ENCODE assay signal across 22 cellular contexts in genomic region chr1:239242404-239242803, GRCh38.
DNase-seq lines count a peak whose midpoint lies in the region; ATAC-seq, FAIRE-seq and TF ChIP-seq lines count a peak whose summit lies in the region.
"Had no signal": no experiment of that assay in that cellular context is flagged by ENCODE, and none has a peak within 500 bp of the region (broad histone marks: within the 10 kb centered on the region; RNA-seq: fewer than 3 reads in every experiment).

No MANE protein-coding gene starts in this region.

- H3K79me2 ChIP-seq in HepG2 (ENCODE audit: insufficient read depth, low read length): no peaks in the 10 kb centered on the region
- no peaks in the 10 kb centered on the region for H3K79me2 ChIP-seq in KMS-11 (ENCODE audit: insufficient read depth, low read depth)

- no peaks in the 10 kb centered on the region for H3K27me3 ChIP-seq in HepG2 (ENCODE audit: control insufficient read depth in 1 of 2, insufficient read depth in 2 of 2, low read length in 2 of 2)
- H3K27me3 ChIP-seq in right lobe of liver: no peaks in the 10 kb centered on the region
- no peaks in the 10 kb centered on the region for H3K27me3 ChIP-seq in HUES48 (ENCODE audit: control insufficient read depth, insufficient read depth, low read length)
- H3K27me3 ChIP-seq in KMS-11 (ENCODE audit: insufficient read depth, low read depth): no peaks in the 10 kb centered on the region
- no peaks in the 10 kb centered on the region for H3K27me3 ChIP-seq in iPS-20b (ENCODE audit: insufficient read depth, low read length)
- H3K27me3 ChIP-seq: BLaER1 had no signal

- H3K9me3 ChIP-seq in HepG2 (ENCODE audit: low read length) (peaks cover 83% of the 10 kb centered on the region), right lobe of liver (no peaks in the 10 kb centered on the region), HUES48 (ENCODE audit: control insufficient read depth, insufficient read depth, low read length) (no peaks in the 10 kb centered on the region), iPS-20b (ENCODE audit: insufficient read depth, low read depth, low read length) (no peaks in the 10 kb centered on the region)
- H3K9me3 ChIP-seq: BLaER1, HAP-1 had no signal

- CTCF ChIA-PET in HepG2 (lab: Yijun Ruan, JAX; ENCODE audit: low intra/inter-chr PET ratio, low total read pairs): no interaction called here

- no peak for FAIRE-seq in HepG2 (lab: Jason Lieb, UNC)
- FAIRE-seq: A204.1, GM12891, GM18507, GM19239 had no signal

- TF ChIP-seq CTCF in HepG2 (CRISPR knock-in tag; IDR thresholded peaks at IDR 0.05): no peak
- no peak for TF ChIP-seq CTCF in right lobe of liver (IDR thresholded peaks at IDR 0.05)
- no peak for TF ChIP-seq CTCF in KMS-11 (conservative IDR thresholded peaks at IDR 0.05; ENCODE audit: low read depth, low read length)

- H3K4me3 ChIP-seq in HepG2 (replicated peaks in 1 of 3; ENCODE audit: insufficient read depth in 1 of 3, low read depth in 2 of 3, low read length in 3 of 3) (no peak overlapping the region), right lobe of liver (no peak overlapping the region), HUES48 (ENCODE audit: low read depth, low read length) (no peak overlapping the region), KMS-11 (IDR thresholded peaks at IDR 0.05; ENCODE audit: insufficient read depth, low read depth, low read length) (no peak overlapping the region), iPS-20b (ENCODE audit: low read length) (0 out of 2 replicates have a peak overlapping the region, but pooled peaks have one; percentile 25)
- H3K4me3 ChIP-seq: BLaER1, GM23248, HAP-1 had no signal

- BruUV-seq in HepG2 (replicated peaks; lab: Mats Ljungman, UMichigan): no TSS peak

- no peak for TF ChIP-seq EP300 in HepG2 (IDR thresholded peaks at IDR 0.05; ENCODE audit: low read depth in 2 of 2, low read length in 2 of 2)
- TF ChIP-seq EP300 in HepG2 (CRISPR knock-in tag; IDR thresholded peaks at IDR 0.05; ENCODE audit: borderline replicate concordance): no peak

- H2AFZ ChIP-seq in HepG2 (ENCODE audit: low read length) (no peak overlapping the region), KMS-11 (ENCODE audit: low read depth) (peak overlapping the region; percentile 19; the same call in 1 of the 2 replicates)
- H2AFZ ChIP-seq: GM23248 had no signal

- H3K27ac ChIP-seq in HepG2 (ENCODE audit: extremely low read length, insufficient read depth, low read length) (no peak overlapping the region), right lobe of liver (no peak overlapping the region), HUES48 (ENCODE audit: low read depth, low read length) (peak overlapping the region; percentile 59), KMS-11 (peak overlapping the region; percentile 41), iPS-20b (ENCODE audit: low read length) (no peak overlapping the region)
- H3K27ac ChIP-seq: 22Rv1, BLaER1, C4-2B, GM23248 had no signal

- no peaks in the 10 kb centered on the region for H3K36me3 ChIP-seq in HepG2 (replicated peaks in 1 of 2; ENCODE audit: control insufficient read depth in 1 of 2, insufficient read depth in 2 of 2, low read length in 2 of 2)
- H3K36me3 ChIP-seq in right lobe of liver: no peaks in the 10 kb centered on the region
- H3K36me3 ChIP-seq in HUES48 (ENCODE audit: control insufficient read depth, insufficient read depth, low read length): no peaks in the 10 kb centered on the region
- no peaks in the 10 kb centered on the region for H3K36me3 ChIP-seq in KMS-11 (ENCODE audit: insufficient read depth)
- no peaks in the 10 kb centered on the region for H3K36me3 ChIP-seq in iPS-20b (ENCODE audit: insufficient read depth, low read depth, low read length)
- H3K36me3 ChIP-seq: BLaER1, HAP-1 had no signal

- H3K4me1 ChIP-seq in HepG2 (ENCODE audit: insufficient read depth, low read length) (no peaks in the 10 kb centered on the region), right lobe of liver (no peaks in the 10 kb centered on the region), HUES48 (ENCODE audit: control insufficient read depth, insufficient read depth, low read length) (peaks cover 19% of the 10 kb centered on the region), KMS-11 (ENCODE audit: low read depth, poor library complexity, severe bottlenecking) (peaks cover 53% of the 10 kb centered on the region), iPS-20b (ENCODE audit: insufficient read depth, low read length) (peaks cover 12% of the 10 kb centered on the region; the same call in 1 of the 2 replicates)
- H3K4me1 ChIP-seq: BLaER1, HAP-1 had no signal

- POLR2A ChIA-PET in HepG2 (lab: Yijun Ruan, JAX): no interaction called here

- H3K9ac ChIP-seq in HepG2 (ENCODE audit: insufficient read depth, low read depth, low read length): no peak overlapping the region
- H3K9ac ChIP-seq in HUES48 (ENCODE audit: low read depth, low read length): no peak overlapping the region
- no peak overlapping the region for H3K9ac ChIP-seq in KMS-11
- no peak overlapping the region for H3K9ac ChIP-seq in iPS-20b (ENCODE audit: low read depth, low read length)
- H3K9ac ChIP-seq: BLaER1, GM23248 had no signal

- H4K20me1 ChIP-seq in HepG2 (ENCODE audit: insufficient read depth, low read length) (no peaks in the 10 kb centered on the region), KMS-11 (ENCODE audit: insufficient read depth) (no peaks in the 10 kb centered on the region)
- H4K20me1 ChIP-seq: BLaER1 had no signal

- DNase-seq in HepG2 (ENCODE audit: low spot score) (no peak), right lobe of liver (no peak), RKO (ENCODE audit: low spot score) (no peak), amniotic stem cell (lab: John Stamatoyannopoulos, UW) (no peak)
- DNase-seq: CD4-positive, CD25-positive, alpha-beta regulatory T cell; CD8-positive, alpha-beta T cell; DMS53; DMS79 treated with DMSO at 0.1 percent for 48 hours; GF-D8; GM23248 had no signal

- no peak for TF ChIP-seq RAD21 in HepG2 (CRISPR knock-in tag; IDR thresholded peaks at IDR 0.05)

- in situ Hi-C loops in HepG2 (cut with HindIII; ENCODE audit: extremely low pct_ligation_motif_present, low pct_unique_long_range_greater_than_20kb): no loop called here

- intact Hi-C loops in HepG2 (cut with micrococcal nuclease; ENCODE audit: unreplicated experiment) (no loop called here), right lobe of liver (cut with DNase I) (no loop called here)

- TF ChIP-seq POLR2A in HepG2 (IDR thresholded peaks at IDR 0.05; ENCODE audit: insufficient read depth in 1 of 2, low read depth in 2 of 2, low read length in 2 of 2) (no peak), right lobe of liver (IDR thresholded peaks at IDR 0.05) (no peak)

- ATAC-seq in HepG2 (no peak), right lobe of liver (no peak), HG02885 (IDR thresholded peaks at IDR 0.05; ENCODE audit: poor library complexity, unreplicated experiment) (no peak)
- ATAC-seq: CD8-positive, alpha-beta T cell had no signal

- H3K4me2 ChIP-seq in HepG2 (ENCODE audit: low read depth, low read length): no peak overlapping the region
- H3K4me2 ChIP-seq in KMS-11: peak overlapping the region; percentile 37; the same call in 1 of the 2 replicates
- H3K4me2 ChIP-seq: BLaER1 had no signal

TF ChIP-seq in HepG2, 621 proteins besides CTCF, POLR2A, EP300 and RAD21:
- TF ChIP-seq, protein P1, sequence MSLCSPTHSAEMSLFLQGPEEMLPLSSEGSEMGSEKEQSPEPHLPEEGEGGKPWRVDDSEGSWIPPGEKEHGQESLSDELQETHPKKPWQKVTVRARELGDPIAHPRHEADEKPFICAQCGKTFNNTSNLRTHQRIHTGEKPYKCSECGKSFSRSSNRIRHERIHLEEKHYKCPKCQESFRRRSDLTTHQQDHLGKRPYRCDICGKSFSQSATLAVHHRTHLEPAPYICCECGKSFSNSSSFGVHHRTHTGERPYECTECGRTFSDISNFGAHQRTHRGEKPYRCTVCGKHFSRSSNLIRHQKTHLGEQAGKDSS (CRISPR knock-in tag; IDR thresholded peaks at IDR 0.05; ENCODE audit: borderline replicate concordance, low read depth): no peak
- TF ChIP-seq ATF7 (IDR thresholded peaks at IDR 0.05): peak; percentile 51
- no peak for TF ChIP-seq ATF7 (CRISPR knock-in tag; IDR thresholded peaks at IDR 0.05)
- TF ChIP-seq ZNF687 (CRISPR knock-in tag; IDR thresholded peaks at IDR 0.05): no peak
TF ChIP-seq in HepG2: peak in this region for 1.

Comparison
In these comparisons a context has a peak if more than half of its experiments do, and no peak if none do; other contexts are left out.
1. H3K27ac ChIP-seq: peak in HUES48 (single experiment) and KMS-11 (single experiment); none in HepG2 (single experiment), right lobe of liver (0 of 3) and iPS-20b (single experiment).